Comparison of ENCODE assay signal across 1 cellular context in genomic region chr15:41932939-41933725, GRCh38.
TF ChIP-seq lines count a peak whose summit lies in the region.

No MANE protein-coding gene starts in this region.

TF ChIP-seq in H1, 55 proteins besides CTCF, POLR2A, EP300 and RAD21:
- TF ChIP-seq SAP30 (IDR thresholded peaks at IDR 0.05; ENCODE audit: insufficient read depth, insufficient replicate concordance, low read length) (no peak), HDAC2 (IDR thresholded peaks at IDR 0.05; ENCODE audit: borderline replicate concordance in 1 of 2, low read depth in 2 of 2, low read length in 2 of 2) (no peak)
